2 cellular contexts compared by ENCODE assay signal in genomic region chr12:51033048-51033447, GRCh38.
TF ChIP-seq lines count a peak whose summit lies in the region.

No MANE protein-coding gene starts in this region.

TF ChIP-seq in GM23338, 12 proteins besides CTCF, POLR2A, EP300 and RAD21:
- TF ChIP-seq CREB1 (CRISPR knock-in tag; IDR thresholded peaks at IDR 0.05; ENCODE audit: low read depth) (no peak), ZNF114 (CRISPR knock-in tag; IDR thresholded peaks at IDR 0.05) (no peak)

TF ChIP-seq in K562, 482 proteins besides CTCF, POLR2A, EP300 and RAD21:
- TF ChIP-seq MAFK (IDR thresholded peaks at IDR 0.05; ENCODE audit: low read length) (peak; percentile 55), ZBTB2 (IDR thresholded peaks at IDR 0.05) (0 out of 2 replicates have a peak, but pooled peaks have one; percentile 29), CHD2 (IDR thresholded peaks at IDR 0.05; ENCODE audit: low read depth, low read length) (no peak), C11orf30 (IDR thresholded peaks at IDR 0.05; ENCODE audit: low read depth) (peak; percentile 89), PTRF (tag; IDR thresholded peaks at IDR 0.05) (no peak), RFX7 (CRISPR knock-in tag; IDR thresholded peaks at IDR 0.05) (no peak), THRB (CRISPR knock-in tag; conservative IDR thresholded peaks at IDR 0.05) (no peak), CBFA2T3 (IDR thresholded peaks at IDR 0.05) (peak; percentile 69), GTF2F1 (IDR thresholded peaks at IDR 0.05; ENCODE audit: low read depth, low read length) (no peak), L3MBTL2 (IDR thresholded peaks at IDR 0.05) (0 out of 2 replicates have a peak, but pooled peaks have one; percentile 25), ZNF609 (CRISPR knock-in tag; IDR thresholded peaks at IDR 0.05; ENCODE audit: borderline replicate concordance) (no peak), DPF2 (IDR thresholded peaks at IDR 0.05) (peak; percentile 79), OTX1 (CRISPR knock-in tag; IDR thresholded peaks at IDR 0.05) (no peak), MAFG (tag; conservative IDR thresholded peaks at IDR 0.05) (peak; percentile 71), SP2 (IDR thresholded peaks at IDR 0.05; ENCODE audit: extremely low read depth, low read depth, low read length, poor library complexity, severe bottlenecking) (no peak), ZKSCAN8 (CRISPR knock-in tag; IDR thresholded peaks at IDR 0.05) (no peak), MAFF (IDR thresholded peaks at IDR 0.05; ENCODE audit: low read length) (peak; percentile 65), MECOM (CRISPR knock-in tag; IDR thresholded peaks at IDR 0.05) (peak; percentile 35; the same call in 1 of the 2 replicates), SIN3B (IDR thresholded peaks at IDR 0.05; ENCODE audit: low read depth) (no peak), TBL1XR1 (IDR thresholded peaks at IDR 0.05; ENCODE audit: low read length in 2 of 2) (0 out of 4 replicates have a peak, but pooled peaks of 1 of the 2 experiments have one; percentile 9), ZNF695 (CRISPR knock-in tag; IDR thresholded peaks at IDR 0.05) (no peak), ZNF384 (IDR thresholded peaks at IDR 0.05; ENCODE audit: low read depth, low read length) (peak; percentile 85), ZNF124 (CRISPR knock-in tag; IDR thresholded peaks at IDR 0.05) (no peak), LEF1 (IDR thresholded peaks at IDR 0.05) (peak; percentile 57; the same call in 1 of the 2 replicates), HDAC6 (IDR thresholded peaks at IDR 0.05; ENCODE audit: low read depth, low read length) (no peak), SMARCA4 (IDR thresholded peaks at IDR 0.05) (peak; percentile 82), PML (IDR thresholded peaks at IDR 0.05; ENCODE audit: low read length) (0 out of 2 replicates have a peak, but pooled peaks have one; percentile 25), PKNOX1 (IDR thresholded peaks at IDR 0.05) (peak; percentile 55), FOXK2 (conservative IDR thresholded peaks at IDR 0.05 in 1 of 2, IDR thresholded peaks at IDR 0.05 in 1 of 2; ENCODE audit: low read depth in 2 of 2) (peak; percentile 28 to 47; a peak in 1 of 4 replicates), GATAD2A (IDR thresholded peaks at IDR 0.05) (peak; percentile 50; the same call in 1 of the 2 replicates), ZNF316 (IDR thresholded peaks at IDR 0.05) (peak; percentile 90), ARNT (IDR thresholded peaks at IDR 0.05) (peak in 1 of 2 experiments; percentile 53; a peak in 1 of 4 replicates), EHMT2 (IDR thresholded peaks at IDR 0.05) (0 out of 2 replicates have a peak, but pooled peaks have one; percentile 28), ZC3H4 (CRISPR knock-in tag; IDR thresholded peaks at IDR 0.05; ENCODE audit: borderline replicate concordance) (no peak), CTBP1 (IDR thresholded peaks at IDR 0.05; ENCODE audit: borderline replicate concordance) (0 out of 2 replicates have a peak, but pooled peaks have one; percentile 23), ARID1B (IDR thresholded peaks at IDR 0.05) (peak; percentile 65; the same call in 1 of the 2 replicates), NFE2 (IDR thresholded peaks at IDR 0.05; ENCODE audit: low read depth) (peak; percentile 92), ZNF780A (CRISPR knock-in tag; IDR thresholded peaks at IDR 0.05) (no peak), POLR2AphosphoS2 (IDR thresholded peaks at IDR 0.05; ENCODE audit: low read length) (no peak), SMARCE1 (IDR thresholded peaks at IDR 0.05) (peak; percentile 55), SMARCB1 (IDR thresholded peaks at IDR 0.05; ENCODE audit: insufficient read length, low read depth) (peak; percentile 58), TAL1 (IDR thresholded peaks at IDR 0.05) (peak; percentile 48; the same call in 1 of the 2 replicates), NFRKB (IDR thresholded peaks at IDR 0.05; ENCODE audit: low read depth) (peak; percentile 71; the same call in 1 of the 2 replicates), ZBTB26 (CRISPR knock-in tag; IDR thresholded peaks at IDR 0.05) (no peak), ILF3 (IDR thresholded peaks at IDR 0.05; ENCODE audit: borderline replicate concordance) (no peak), SPI1 (IDR thresholded peaks at IDR 0.05; ENCODE audit: borderline replicate concordance, low read depth, low read length) (peak; percentile 21; the same call in 1 of the 2 replicates), MTA1 (IDR thresholded peaks at IDR 0.05; ENCODE audit: borderline replicate concordance) (0 out of 2 replicates have a peak, but pooled peaks have one; percentile 36), CBFA2T2 (conservative IDR thresholded peaks at IDR 0.05) (peak; percentile 46), ZEB2 (IDR thresholded peaks at IDR 0.05) (peak; percentile 84), SNIP1 (IDR thresholded peaks at IDR 0.05; ENCODE audit: low read depth) (no peak), NBN (IDR thresholded peaks at IDR 0.05; ENCODE audit: low read depth) (peak; percentile 44; the same call in 1 of the 2 replicates)
- TF ChIP-seq, protein P1, sequence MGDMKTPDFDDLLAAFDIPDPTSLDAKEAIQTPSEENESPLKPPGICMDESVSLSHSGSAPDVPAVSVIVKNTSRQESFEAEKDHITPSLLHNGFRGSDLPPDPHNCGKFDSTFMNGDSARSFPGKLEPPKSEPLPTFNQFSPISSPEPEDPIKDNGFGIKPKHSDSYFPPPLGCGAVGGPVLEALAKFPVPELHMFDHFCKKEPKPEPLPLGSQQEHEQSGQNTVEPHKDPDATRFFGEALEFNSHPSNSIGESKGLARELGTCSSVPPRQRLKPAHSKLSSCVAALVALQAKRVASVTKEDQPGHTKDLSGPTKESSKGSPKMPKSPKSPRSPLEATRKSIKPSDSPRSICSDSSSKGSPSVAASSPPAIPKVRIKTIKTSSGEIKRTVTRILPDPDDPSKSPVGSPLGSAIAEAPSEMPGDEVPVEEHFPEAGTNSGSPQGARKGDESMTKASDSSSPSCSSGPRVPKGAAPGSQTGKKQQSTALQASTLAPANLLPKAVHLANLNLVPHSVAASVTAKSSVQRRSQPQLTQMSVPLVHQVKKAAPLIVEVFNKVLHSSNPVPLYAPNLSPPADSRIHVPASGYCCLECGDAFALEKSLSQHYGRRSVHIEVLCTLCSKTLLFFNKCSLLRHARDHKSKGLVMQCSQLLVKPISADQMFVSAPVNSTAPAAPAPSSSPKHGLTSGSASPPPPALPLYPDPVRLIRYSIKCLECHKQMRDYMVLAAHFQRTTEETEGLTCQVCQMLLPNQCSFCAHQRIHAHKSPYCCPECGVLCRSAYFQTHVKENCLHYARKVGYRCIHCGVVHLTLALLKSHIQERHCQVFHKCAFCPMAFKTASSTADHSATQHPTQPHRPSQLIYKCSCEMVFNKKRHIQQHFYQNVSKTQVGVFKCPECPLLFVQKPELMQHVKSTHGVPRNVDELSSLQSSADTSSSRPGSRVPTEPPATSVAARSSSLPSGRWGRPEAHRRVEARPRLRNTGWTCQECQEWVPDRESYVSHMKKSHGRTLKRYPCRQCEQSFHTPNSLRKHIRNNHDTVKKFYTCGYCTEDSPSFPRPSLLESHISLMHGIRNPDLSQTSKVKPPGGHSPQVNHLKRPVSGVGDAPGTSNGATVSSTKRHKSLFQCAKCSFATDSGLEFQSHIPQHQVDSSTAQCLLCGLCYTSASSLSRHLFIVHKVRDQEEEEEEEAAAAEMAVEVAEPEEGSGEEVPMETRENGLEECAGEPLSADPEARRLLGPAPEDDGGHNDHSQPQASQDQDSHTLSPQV (IDR thresholded peaks at IDR 0.05) = peak; percentile 61
- TF ChIP-seq, protein P2, sequence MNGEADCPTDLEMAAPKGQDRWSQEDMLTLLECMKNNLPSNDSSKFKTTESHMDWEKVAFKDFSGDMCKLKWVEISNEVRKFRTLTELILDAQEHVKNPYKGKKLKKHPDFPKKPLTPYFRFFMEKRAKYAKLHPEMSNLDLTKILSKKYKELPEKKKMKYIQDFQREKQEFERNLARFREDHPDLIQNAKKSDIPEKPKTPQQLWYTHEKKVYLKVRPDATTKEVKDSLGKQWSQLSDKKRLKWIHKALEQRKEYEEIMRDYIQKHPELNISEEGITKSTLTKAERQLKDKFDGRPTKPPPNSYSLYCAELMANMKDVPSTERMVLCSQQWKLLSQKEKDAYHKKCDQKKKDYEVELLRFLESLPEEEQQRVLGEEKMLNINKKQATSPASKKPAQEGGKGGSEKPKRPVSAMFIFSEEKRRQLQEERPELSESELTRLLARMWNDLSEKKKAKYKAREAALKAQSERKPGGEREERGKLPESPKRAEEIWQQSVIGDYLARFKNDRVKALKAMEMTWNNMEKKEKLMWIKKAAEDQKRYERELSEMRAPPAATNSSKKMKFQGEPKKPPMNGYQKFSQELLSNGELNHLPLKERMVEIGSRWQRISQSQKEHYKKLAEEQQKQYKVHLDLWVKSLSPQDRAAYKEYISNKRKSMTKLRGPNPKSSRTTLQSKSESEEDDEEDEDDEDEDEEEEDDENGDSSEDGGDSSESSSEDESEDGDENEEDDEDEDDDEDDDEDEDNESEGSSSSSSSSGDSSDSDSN (IDR thresholded peaks at IDR 0.05; ENCODE audit: borderline replicate concordance in 1 of 2, low read depth in 2 of 2, low read length in 2 of 2) = no peak
TF ChIP-seq in K562: peak in this region for 33.
